18 cellular contexts compared by ENCODE assay signal in genomic region chr2:647003-647560, GRCh38. TPM values are rescaled to one million over a fixed set of nuclear protein-coding genes. Genes with fewer than 3 reads are reported as not detected.
DNase-seq lines count a peak whose midpoint lies in the region; ATAC-seq and TF ChIP-seq lines count a peak whose summit lies in the region.
"Had no signal": no experiment of that assay in that cellular context is flagged by ENCODE, and none has a peak within 500 bp of the region (broad histone marks: within the 10 kb centered on the region; RNA-seq: fewer than 3 reads in every experiment).

No MANE protein-coding gene starts in this region.

- TF ChIP-seq POLR2A in vagina (IDR thresholded peaks at IDR 0.05): no peak

- no peaks in the 10 kb centered on the region for H3K9me3 Mint-ChIP-seq in activated CD4-positive, alpha-beta memory T cell treated with anti-CD3 and anti-CD28 coated beads for 36 hours
- H3K9me3 Mint-ChIP-seq in activated CD4-positive, alpha-beta memory T cell treated with anti-CD3 and anti-CD28 coated beads, Interleukin-2, amount 10 ng/mL, durations not matched to agents 7 days and 5 days: no peaks in the 10 kb centered on the region
- no peaks in the 10 kb centered on the region for H3K9me3 Mint-ChIP-seq in activated CD8-positive, alpha-beta memory T cell treated with anti-CD3 and anti-CD28 coated beads, Interleukin-2, amount 10 ng/mL, durations not matched to agents 7 days and 5 days (ENCODE audit: low read depth)
- H3K9me3 Mint-ChIP-seq: CD4-positive, alpha-beta memory T cell had no signal

- no peak for ATAC-seq in activated CD8-positive, alpha-beta memory T cell treated with anti-CD3 and anti-CD28 coated beads, Interleukin-2, amount 10 ng/mL, durations not matched to agents 7 days and 5 days
- ATAC-seq in lung (ENCODE audit: insufficient read depth, low FRiP score): no peak

- H3K27me3 Mint-ChIP-seq in activated CD4-positive, alpha-beta memory T cell treated with anti-CD3 and anti-CD28 coated beads for 36 hours: peaks cover 8% of the 10 kb centered on the region
- peaks cover 9% of the 10 kb centered on the region for H3K27me3 Mint-ChIP-seq in activated CD4-positive, alpha-beta memory T cell treated with anti-CD3 and anti-CD28 coated beads, Interleukin-2, amount 10 ng/mL, durations not matched to agents 7 days and 5 days
- H3K27me3 Mint-ChIP-seq in activated CD8-positive, alpha-beta memory T cell treated with anti-CD3 and anti-CD28 coated beads, Interleukin-2, amount 10 ng/mL, durations not matched to agents 7 days and 5 days: peaks cover 10% of the 10 kb centered on the region

- no peaks in the 10 kb centered on the region for H3K36me3 Mint-ChIP-seq in activated CD4-positive, alpha-beta memory T cell treated with anti-CD3 and anti-CD28 coated beads for 36 hours
- H3K36me3 Mint-ChIP-seq in activated CD4-positive, alpha-beta memory T cell treated with anti-CD3 and anti-CD28 coated beads, Interleukin-2, amount 10 ng/mL, durations not matched to agents 7 days and 5 days (ENCODE audit: low read depth): no peaks in the 10 kb centered on the region
- no peaks in the 10 kb centered on the region for H3K36me3 Mint-ChIP-seq in activated CD8-positive, alpha-beta memory T cell treated with anti-CD3 and anti-CD28 coated beads, Interleukin-2, amount 10 ng/mL, durations not matched to agents 7 days and 5 days
- H3K36me3 Mint-ChIP-seq: CD4-positive, alpha-beta memory T cell had no signal

- H3K36me3 ChIP-seq in lung (ENCODE audit: control insufficient read depth in 2 of 2, insufficient read depth in 2 of 2, low read length in 2 of 2) (no peaks in the 10 kb centered on the region), vagina (no peaks in the 10 kb centered on the region)
- H3K36me3 ChIP-seq: HAP-1, Peyer's patch had no signal

- no peak overlapping the region for H3K27ac Mint-ChIP-seq in activated CD4-positive, alpha-beta memory T cell treated with anti-CD3 and anti-CD28 coated beads for 36 hours
- no peak overlapping the region for H3K27ac Mint-ChIP-seq in activated CD4-positive, alpha-beta memory T cell treated with anti-CD3 and anti-CD28 coated beads, Interleukin-2, amount 10 ng/mL, durations not matched to agents 7 days and 5 days
- H3K27ac Mint-ChIP-seq in activated CD8-positive, alpha-beta memory T cell treated with anti-CD3 and anti-CD28 coated beads, Interleukin-2, amount 10 ng/mL, durations not matched to agents 7 days and 5 days: no peak overlapping the region
- H3K27ac Mint-ChIP-seq: CD4-positive, alpha-beta memory T cell had no signal

- DNase-seq in activated CD4-positive, alpha-beta memory T cell treated with anti-CD3 and anti-CD28 coated beads for 36 hours: peak; percentile 5
- no peak for DNase-seq in activated CD4-positive, alpha-beta memory T cell treated with anti-CD3 and anti-CD28 coated beads, Interleukin-2, amount 10 ng/mL, durations not matched to agents 7 days and 5 days
- peak; percentile 12 for DNase-seq in activated CD8-positive, alpha-beta memory T cell treated with anti-CD3 and anti-CD28 coated beads, Interleukin-2, amount 10 ng/mL, durations not matched to agents 7 days and 5 days
- peak; percentile 27 for DNase-seq in lung (ENCODE audit: low spot score)
- DNase-seq in vagina (ENCODE audit: extremely low spot score in 2 of 2): peak; percentile 54 to 67
- no peak for DNase-seq in MV-4-11 (lab: John Stamatoyannopoulos, UW)
- no peak for DNase-seq in NCI-H2227 (lab: John Stamatoyannopoulos, UW; ENCODE audit: unreplicated experiment)
- no peak for DNase-seq in NCI-H2107 treated with DMSO at 0.1 percent for 48 hours (lab: John Stamatoyannopoulos, UW; ENCODE audit: unreplicated experiment)
- DNase-seq: 8988T; CD4-positive, alpha-beta memory T cell; NCI-H1436 treated with DMSO at 0.1 percent for 48 hours; NCI-H2081; NCI-H510A treated with DMSO at 0.1 percent for 48 hours; NCI-H82; Peyer's patch; Right ventricle myocardium superior; SK-N-SH had no signal

- POLR2A ChIA-PET in activated CD4-positive, alpha-beta memory T cell treated with anti-CD3 and anti-CD28 coated beads for 36 hours (lab: Charles Lee): no interaction called here
- POLR2A ChIA-PET in activated CD4-positive, alpha-beta memory T cell treated with anti-CD3 and anti-CD28 coated beads, Interleukin-2, amount 10 ng/mL, durations not matched to agents 7 days and 5 days (lab: Charles Lee): no interaction called here

- CTCF ChIA-PET in activated CD4-positive, alpha-beta memory T cell treated with anti-CD3 and anti-CD28 coated beads for 36 hours (lab: Charles Lee): no interaction called here
- CTCF ChIA-PET in activated CD4-positive, alpha-beta memory T cell treated with anti-CD3 and anti-CD28 coated beads, Interleukin-2, amount 10 ng/mL, durations not matched to agents 7 days and 5 days (lab: Charles Lee): no interaction called here
- CTCF ChIA-PET in activated CD8-positive, alpha-beta memory T cell treated with anti-CD3 and anti-CD28 coated beads, Interleukin-2, amount 10 ng/mL, durations not matched to agents 7 days and 5 days (lab: Charles Lee): no interaction called here

- H3K4me1 ChIP-seq in lung (ENCODE audit: control insufficient read depth in 2 of 2, insufficient read depth in 2 of 2, low read length in 2 of 2) (no peaks in the 10 kb centered on the region), vagina (peaks cover 10% of the 10 kb centered on the region)
- H3K4me1 ChIP-seq: HAP-1, Peyer's patch had no signal

- no peak for TF ChIP-seq CTCF in lung (IDR thresholded peaks at IDR 0.05; ENCODE audit: control extremely low read depth, extremely low read depth)
- no peak for TF ChIP-seq CTCF in vagina (IDR thresholded peaks at IDR 0.05)

- H3K9me3 ChIP-seq in lung (ENCODE audit: control insufficient read depth in 2 of 2, insufficient read depth in 1 of 2, low read length in 1 of 2): peaks cover 0 to 3% of the 10 kb centered on the region in 2 donors
- H3K9me3 ChIP-seq in vagina: no peaks in the 10 kb centered on the region
- H3K9me3 ChIP-seq: HAP-1, Peyer's patch, SK-N-SH had no signal

- 87 to 96% methylated on average over 10 of the region's 10 CpGs for WGBS in lung, 2 donors

- H3K27ac ChIP-seq in lung (ENCODE audit: low read depth in 1 of 2, low read length in 1 of 2) (no peak overlapping the region), vagina (no peak overlapping the region)
- H3K27ac ChIP-seq: Peyer's patch had no signal

- no peaks in the 10 kb centered on the region for H3K4me1 Mint-ChIP-seq in activated CD4-positive, alpha-beta memory T cell treated with anti-CD3 and anti-CD28 coated beads for 36 hours (ENCODE audit: low read depth)
- no peaks in the 10 kb centered on the region for H3K4me1 Mint-ChIP-seq in activated CD4-positive, alpha-beta memory T cell treated with anti-CD3 and anti-CD28 coated beads, Interleukin-2, amount 10 ng/mL, durations not matched to agents 7 days and 5 days
- H3K4me1 Mint-ChIP-seq in activated CD8-positive, alpha-beta memory T cell treated with anti-CD3 and anti-CD28 coated beads, Interleukin-2, amount 10 ng/mL, durations not matched to agents 7 days and 5 days: no peaks in the 10 kb centered on the region
- H3K4me1 Mint-ChIP-seq: CD4-positive, alpha-beta memory T cell had no signal

- H3K27me3 ChIP-seq in lung (ENCODE audit: control insufficient read depth, insufficient read depth) (no peaks in the 10 kb centered on the region), vagina (no peaks in the 10 kb centered on the region)
- H3K27me3 ChIP-seq: Peyer's patch had no signal

- H3K4me3 ChIP-seq in lung (no peak overlapping the region), vagina (no peak overlapping the region)
- H3K4me3 ChIP-seq: HAP-1, Peyer's patch had no signal

- intact Hi-C loops in activated CD4-positive, alpha-beta memory T cell treated with anti-CD3 and anti-CD28 coated beads for 36 hours (cut with micrococcal nuclease): no loop called here
- intact Hi-C loops in vagina (cut with DNase I): no loop called here

- H3K4me3 Mint-ChIP-seq in activated CD4-positive, alpha-beta memory T cell treated with anti-CD3 and anti-CD28 coated beads for 36 hours: no peak overlapping the region
- H3K4me3 Mint-ChIP-seq in activated CD4-positive, alpha-beta memory T cell treated with anti-CD3 and anti-CD28 coated beads, Interleukin-2, amount 10 ng/mL, durations not matched to agents 7 days and 5 days: no peak overlapping the region
- no peak overlapping the region for H3K4me3 Mint-ChIP-seq in activated CD8-positive, alpha-beta memory T cell treated with anti-CD3 and anti-CD28 coated beads, Interleukin-2, amount 10 ng/mL, durations not matched to agents 7 days and 5 days
- H3K4me3 Mint-ChIP-seq: CD4-positive, alpha-beta memory T cell had no signal

RNA-seq across cellular contexts. Expression of gene TMEM18, which starts 30.1 kb away (rescaled TPM):
- total RNA-seq in activated CD4-positive, alpha-beta memory T cell treated with anti-CD3 and anti-CD28 coated beads for 36 hours: 10 to 100 TPM; 20.8 to 21.8 TPM
- total RNA-seq in activated CD4-positive, alpha-beta memory T cell treated with anti-CD3 and anti-CD28 coated beads, Interleukin-2, amount 10 ng/mL, durations not matched to agents 7 days and 5 days: 10 to 100 TPM; 26.3 to 28.3 TPM
- 10 to 100 TPM; 22.1 to 25.6 TPM for total RNA-seq in activated CD8-positive, alpha-beta memory T cell treated with anti-CD3 and anti-CD28 coated beads, Interleukin-2, amount 10 ng/mL, durations not matched to agents 7 days and 5 days
- total RNA-seq in lung: 10 to 100 TPM; 20.0 to 22.8 TPM
- 10 to 100 TPM; 19.5 to 36.0 TPM for polyA plus RNA-seq in lung
- total RNA-seq in vagina: 21.1 TPM

Comparison
In these comparisons a context has a peak if more than half of its experiments do, and no peak if none do; other contexts are left out.
1. DNase-seq: peak in activated CD4-positive, alpha-beta memory T cell treated with anti-CD3 and anti-CD28 coated beads for 36 hours (single experiment), activated CD8-positive, alpha-beta memory T cell treated with anti-CD3 and anti-CD28 coated beads, Interleukin-2, amount 10 ng/mL, durations not matched to agents 7 days and 5 days (single experiment), lung (single experiment) and vagina (2 of 2); none in activated CD4-positive, alpha-beta memory T cell treated with anti-CD3 and anti-CD28 coated beads, Interleukin-2, amount 10 ng/mL, durations not matched to agents 7 days and 5 days (single experiment), MV-4-11 (single experiment), NCI-H2227 (single experiment) and NCI-H2107 treated with DMSO at 0.1 percent for 48 hours (single experiment).